Comparison of ENCODE assay signal across 17 cellular contexts in the genomic region with DNA sequence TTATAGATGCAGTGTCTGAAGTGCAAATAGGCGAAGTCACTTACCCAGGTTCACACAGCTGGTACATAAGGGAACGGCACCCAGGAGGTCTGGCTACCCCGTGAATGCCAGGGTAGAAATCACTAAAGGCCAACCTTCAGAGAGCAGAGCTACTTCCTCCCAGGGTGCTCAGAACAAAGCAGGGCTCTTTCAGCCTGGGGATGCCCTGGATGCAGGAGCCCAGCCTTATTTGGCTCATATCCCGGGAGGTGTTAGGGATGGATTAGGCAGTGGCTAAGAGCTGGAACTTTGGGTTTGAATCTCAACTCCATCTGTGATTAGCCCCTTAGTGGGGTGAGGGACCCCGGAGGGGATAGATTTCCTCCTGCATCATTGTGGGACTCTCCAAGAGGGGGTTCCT.
"Had no signal": no experiment of that assay in that cellular context is flagged by ENCODE, and none has a peak within 500 bp of the region (broad histone marks: within the 10 kb centered on the region; RNA-seq: fewer than 3 reads in every experiment).

No MANE protein-coding gene starts in this region.

- H3K9me3 Mint-ChIP-seq: activated naive CD4-positive, alpha-beta T cell treated with anti-CD3 and anti-CD28 coated beads, Interleukin-2, amount 50 U/mL, for 72 hours; activated T-helper 1 cell treated with anti-CD3 and anti-CD28 coated beads, Interleukin-12 subunit alpha, Interleukin-12 subunit beta, Interleukin-2, Interleukin-4 antibody, amounts not matched to agents 30 ng/mL and 10 ng/mL and 1 ng/mL, durations not matched to agents 14 hours and 24 hours and 36 hours; nephron progenitor cell had no signal

- H3K4me3 Mint-ChIP-seq: activated CD4-positive, alpha-beta T cell treated with anti-CD3 and anti-CD28 coated beads for 36 hours; activated T-helper 1 cell treated with anti-CD3 and anti-CD28 coated beads, Interleukin-12 subunit alpha, Interleukin-12 subunit beta, Interleukin-2, Interleukin-4 antibody, amounts not matched to agents 30 ng/mL and 10 ng/mL and 1 ng/mL, durations not matched to agents 14 hours and 24 hours and 36 hours; nephron progenitor cell had no signal

- H3K9me3 ChIP-seq: adrenal gland, breast epithelium, gastrocnemius medialis, left lung, thyroid gland had no signal

- H3K36me3 ChIP-seq: adrenal gland, breast epithelium, gastrocnemius medialis, left lung, thyroid gland had no signal

- H3K27ac ChIP-seq: adrenal gland, breast epithelium, coronary artery, gastrocnemius medialis, left lung, thyroid gland had no signal

- H3K4me1 ChIP-seq: adrenal gland, breast epithelium, gastrocnemius medialis, left lung, thyroid gland had no signal

- H3K4me1 Mint-ChIP-seq: activated CD4-positive, alpha-beta T cell treated with anti-CD3 and anti-CD28 coated beads for 36 hours had no signal

- H3K27me3 ChIP-seq: breast epithelium, gastrocnemius medialis, thyroid gland had no signal

- H3K36me3 Mint-ChIP-seq: activated naive CD4-positive, alpha-beta T cell treated with anti-CD3 and anti-CD28 coated beads, Interleukin-2, amount 50 U/mL, for 72 hours had no signal

- H3K27ac Mint-ChIP-seq: activated CD4-positive, alpha-beta T cell treated with anti-CD3 and anti-CD28 coated beads for 36 hours; activated naive CD4-positive, alpha-beta T cell treated with anti-CD3 and anti-CD28 coated beads, Interleukin-2, amount 50 U/mL, for 72 hours; activated T-helper 1 cell treated with anti-CD3 and anti-CD28 coated beads, Interleukin-12 subunit alpha, Interleukin-12 subunit beta, Interleukin-2, Interleukin-4 antibody, amounts not matched to agents 30 ng/mL and 10 ng/mL and 1 ng/mL, durations not matched to agents 14 hours and 24 hours and 36 hours; nephron progenitor cell had no signal

- DNase-seq: activated CD4-positive, alpha-beta T cell treated with anti-CD3 and anti-CD28 coated beads for 36 hours; activated CD4-positive, alpha-beta T cell treated with anti-CD3 and anti-CD28 coated beads, Interleukin-2, amount 50 U/mL, for 48 hours; activated gamma-delta T cell treated with Interleukin-2 at 50 U/mL for 16 hours; adrenal gland; gastrocnemius medialis; head of caudate nucleus; left lung; midbrain; nephron progenitor cell; retina; stimulated activated naive CD4-positive, alpha-beta T cell; thyroid gland had no signal

- H3K4me3 ChIP-seq: adrenal gland, breast epithelium, coronary artery, gastrocnemius medialis, left lung, thyroid gland had no signal

- ATAC-seq: activated CD4-positive, alpha-beta T cell treated with anti-CD3 and anti-CD28 coated beads for 36 hours; activated naive CD4-positive, alpha-beta T cell treated with anti-CD3 and anti-CD28 coated beads, Interleukin-2, amount 50 U/mL, for 72 hours; esophagus mucosa; gastrocnemius medialis; left lung had no signal
